Comparison of ENCODE assay signal across 1 cellular context in genomic region chr19:55599468-55600335, GRCh38.
TF ChIP-seq lines count a peak whose summit lies in the region.

TSS of gene FIZ1 (minus strand) at chr19:55599517. CDS start at chr19:55597865, 1,652 bp downstream.
TSS of gene ZNF524 (plus strand) at chr19:55600288. CDS start at chr19:55602113, 1,825 bp downstream.

TF ChIP-seq in GM23338, 12 proteins besides CTCF, POLR2A, EP300 and RAD21:
- TF ChIP-seq ZNF114 (CRISPR knock-in tag; IDR thresholded peaks at IDR 0.05) (0 out of 2 replicates have a peak, but pooled peaks have one; percentile 71), ETS1 (IDR thresholded peaks at IDR 0.05) (peak; percentile 83), EZH2phosphoT487 (IDR thresholded peaks at IDR 0.05; ENCODE audit: unreplicated experiment) (no peak), JUNB (IDR thresholded peaks at IDR 0.05; ENCODE audit: unreplicated experiment) (no peak), STAT1 (IDR thresholded peaks at IDR 0.05; ENCODE audit: unreplicated experiment) (no peak), ZNF331 (CRISPR knock-in tag; IDR thresholded peaks at IDR 0.05; ENCODE audit: low read depth) (no peak), CREB1 (CRISPR knock-in tag; IDR thresholded peaks at IDR 0.05; ENCODE audit: low read depth) (peak; percentile 90)
